ENCODE assay signal across 11 cellular contexts in genomic region chr10:47260505-47261111, GRCh38. TPM values are rescaled to one million over a fixed set of nuclear protein-coding genes. Genes with fewer than 3 reads are reported as not detected.
DNase-seq lines count a peak whose midpoint lies in the region; ATAC-seq, FAIRE-seq and TF ChIP-seq lines count a peak whose summit lies in the region.
"Had no signal": no experiment of that assay in that cellular context is flagged by ENCODE, and none has a peak within 500 bp of the region (broad histone marks: within the 10 kb centered on the region; RNA-seq: fewer than 3 reads in every experiment).

No MANE protein-coding gene starts in this region.

- peak overlapping the region; percentile 76 for H3K27ac Mint-ChIP-seq in activated T-cell treated with anti-CD3 and anti-CD28 coated beads, Interleukin-2, amount 50 U/mL, for 72 hours
- peak overlapping the region; percentile 57 to 97 (median 90) for H3K27ac Mint-ChIP-seq in IgD-negative memory B cell
- peak overlapping the region; percentile 84 for H3K27ac Mint-ChIP-seq in astrocyte (ENCODE audit: unreplicated experiment)
- H3K27ac Mint-ChIP-seq in stimulated activated memory B cell treated with anti-CD40 and anti-IgM and Interleukin-4, amounts not matched to agents 10 μg/mL and 1 μg/mL and 100 μg/mL, for 72 hours: peak overlapping the region; percentile 91

- no peaks in the 10 kb centered on the region for H3K27me3 Mint-ChIP-seq in activated T-cell treated with anti-CD3 and anti-CD28 coated beads, Interleukin-2, amount 50 U/mL, for 72 hours (ENCODE audit: low read depth)
- H3K27me3 Mint-ChIP-seq in IgD-negative memory B cell: no peaks in the 10 kb centered on the region
- H3K27me3 Mint-ChIP-seq in astrocyte (ENCODE audit: low read depth, unreplicated experiment): no peaks in the 10 kb centered on the region
- H3K27me3 Mint-ChIP-seq in stimulated activated memory B cell treated with anti-CD40 and anti-IgM and Interleukin-4, amounts not matched to agents 10 μg/mL and 1 μg/mL and 100 μg/mL, for 72 hours: no peaks in the 10 kb centered on the region

- peaks cover 2 to 5% of the 10 kb centered on the region in 2 donors for H3K36me3 Mint-ChIP-seq in activated T-cell treated with anti-CD3 and anti-CD28 coated beads, Interleukin-2, amount 50 U/mL, for 72 hours (ENCODE audit: insufficient read depth in 2 of 2)
- no peaks in the 10 kb centered on the region for H3K36me3 Mint-ChIP-seq in IgD-negative memory B cell
- H3K36me3 Mint-ChIP-seq in astrocyte (ENCODE audit: low read depth, unreplicated experiment): peaks cover 5% of the 10 kb centered on the region
- no peaks in the 10 kb centered on the region for H3K36me3 Mint-ChIP-seq in stimulated activated memory B cell treated with anti-CD40 and anti-IgM and Interleukin-4, amounts not matched to agents 10 μg/mL and 1 μg/mL and 100 μg/mL, for 72 hours

- H3K79me2 ChIP-seq in astrocyte (ENCODE audit: insufficient read depth, low read length): no peaks in the 10 kb centered on the region

- H4K20me1 ChIP-seq in astrocyte (ENCODE audit: insufficient read depth, low read length): no peaks in the 10 kb centered on the region

- no peaks in the 10 kb centered on the region for H3K27me3 ChIP-seq in astrocyte (ENCODE audit: insufficient read depth, low read length)
- H3K27me3 ChIP-seq: left lung, SJCRH30 had no signal

- ATAC-seq in activated T-cell treated with anti-CD3 and anti-CD28 coated beads, Interleukin-2, amount 50 U/mL, for 72 hours (replicated peaks in 1 of 2): no peak
- peak; percentile 5 for ATAC-seq in stimulated activated memory B cell treated with anti-CD40 and anti-IgM and Interleukin-4, amounts not matched to agents 10 μg/mL and 1 μg/mL and 100 μg/mL, for 72 hours
- no peak for ATAC-seq in HG02870 (IDR thresholded peaks at IDR 0.05; ENCODE audit: unreplicated experiment)
- ATAC-seq: left lung had no signal

- no peak for FAIRE-seq in astrocyte (lab: Jason Lieb, UNC)

- H3K4me3 ChIP-seq in astrocyte (ENCODE audit: insufficient read depth, low read depth, low read length): no peak overlapping the region
- H3K4me3 ChIP-seq: left lung, SJCRH30 had no signal

- no peak overlapping the region for H3K9ac ChIP-seq in astrocyte (ENCODE audit: low read length)

- DNase-seq in activated T-cell treated with anti-CD3 and anti-CD28 coated beads, Interleukin-2, amount 50 U/mL, for 72 hours: peak; percentile 22 to 26
- no peak for DNase-seq in activated T-cell treated with anti-CD3 and anti-CD28 coated beads for 4 hours
- DNase-seq in astrocyte (ENCODE audit: low read depth): no peak
- DNase-seq in hippocampal formation (lab: John Stamatoyannopoulos, UW): no peak
- DNase-seq in kidney glomerular epithelial cell (lab: John Stamatoyannopoulos, UW): no peak
- DNase-seq: left lung, NCI-H1105 treated with DMSO at 0.1 percent for 48 hours, SJCRH30 had no signal

- H3K4me1 ChIP-seq in astrocyte (ENCODE audit: insufficient read depth, low read length): no peaks in the 10 kb centered on the region
- H3K4me1 ChIP-seq: SJCRH30 had no signal

- H2AFZ ChIP-seq in astrocyte (ENCODE audit: low read depth, low read length): no peak overlapping the region

- H3K4me2 ChIP-seq in astrocyte (ENCODE audit: low read length): no peak overlapping the region

- peaks cover 0 to 2% of the 10 kb centered on the region in 2 donors for H3K9me3 Mint-ChIP-seq in activated T-cell treated with anti-CD3 and anti-CD28 coated beads, Interleukin-2, amount 50 U/mL, for 72 hours
- peaks cover 0 to 3% (median 1%) of the 10 kb centered on the region in 3 donors for H3K9me3 Mint-ChIP-seq in IgD-negative memory B cell
- peaks cover 21% of the 10 kb centered on the region for H3K9me3 Mint-ChIP-seq in astrocyte (ENCODE audit: unreplicated experiment)
- H3K9me3 Mint-ChIP-seq in stimulated activated memory B cell treated with anti-CD40 and anti-IgM and Interleukin-4, amounts not matched to agents 10 μg/mL and 1 μg/mL and 100 μg/mL, for 72 hours: no peaks in the 10 kb centered on the region

- H3K36me3 ChIP-seq in astrocyte (ENCODE audit: insufficient read depth, low read length): no peaks in the 10 kb centered on the region
- H3K36me3 ChIP-seq: left lung, SJCRH30 had no signal

- H3K27ac ChIP-seq in astrocyte (ENCODE audit: low read depth, low read length): no peak overlapping the region
- H3K27ac ChIP-seq: left lung, SJCRH30 had no signal

- H3K4me3 Mint-ChIP-seq in activated T-cell treated with anti-CD3 and anti-CD28 coated beads, Interleukin-2, amount 50 U/mL, for 72 hours: peak overlapping the region; percentile 61 to 70
- H3K4me3 Mint-ChIP-seq in IgD-negative memory B cell (peak overlapping the region; percentile 1 to 78 (median 32)), astrocyte (ENCODE audit: unreplicated experiment) (no peak overlapping the region)
- H3K4me3 Mint-ChIP-seq in stimulated activated memory B cell treated with anti-CD40 and anti-IgM and Interleukin-4, amounts not matched to agents 10 μg/mL and 1 μg/mL and 100 μg/mL, for 72 hours: peak overlapping the region; percentile 35

- TF ChIP-seq CTCF in astrocyte (IDR thresholded peaks at IDR 0.05; ENCODE audit: insufficient read depth, low read depth, low read length): no peak

- H3K4me1 Mint-ChIP-seq in activated T-cell treated with anti-CD3 and anti-CD28 coated beads, Interleukin-2, amount 50 U/mL, for 72 hours (ENCODE audit: low read depth): peaks cover 96% of the 10 kb centered on the region
- peaks cover 27 to 40% (median 33%) of the 10 kb centered on the region in 3 donors for H3K4me1 Mint-ChIP-seq in IgD-negative memory B cell
- peaks cover 41% of the 10 kb centered on the region for H3K4me1 Mint-ChIP-seq in astrocyte (ENCODE audit: low read depth, unreplicated experiment)
- peaks cover 44% of the 10 kb centered on the region for H3K4me1 Mint-ChIP-seq in stimulated activated memory B cell treated with anti-CD40 and anti-IgM and Interleukin-4, amounts not matched to agents 10 μg/mL and 1 μg/mL and 100 μg/mL, for 72 hours

- peaks cover 2% of the 10 kb centered on the region for H3K9me3 ChIP-seq in astrocyte (ENCODE audit: insufficient read depth, low read depth, low read length)
- H3K9me3 ChIP-seq: left lung, SJCRH30 had no signal

RNA-seq across cellular contexts. Expression of gene GDF10, which starts 39.4 kb away (rescaled TPM):
- under 1 TPM; 0.19 TPM for total RNA-seq in activated T-cell treated with anti-CD3 and anti-CD28 coated beads, Interleukin-2, amount 50 U/mL, for 72 hours
- polyA plus RNA-seq in IgD-negative memory B cell: not detected
- total RNA-seq in astrocyte: 2.2 and 6.1 TPM in 2 replicates
- total RNA-seq: SJCRH30 had no signal

Comparison
In these comparisons a context has a peak if more than half of its experiments do, and no peak if none do; other contexts are left out.
1. DNase-seq: peak in activated T-cell treated with anti-CD3 and anti-CD28 coated beads, Interleukin-2, amount 50 U/mL, for 72 hours (2 of 2); none in activated T-cell treated with anti-CD3 and anti-CD28 coated beads for 4 hours (single experiment), astrocyte (single experiment), hippocampal formation (0 of 2) and kidney glomerular epithelial cell (single experiment).
2. Peak in every context shown above with its lines, with median percentiles within 50 percentile points of each other: H3K27ac Mint-ChIP-seq.